ENCODE assay signal across 8 cellular contexts in the genomic region with DNA sequence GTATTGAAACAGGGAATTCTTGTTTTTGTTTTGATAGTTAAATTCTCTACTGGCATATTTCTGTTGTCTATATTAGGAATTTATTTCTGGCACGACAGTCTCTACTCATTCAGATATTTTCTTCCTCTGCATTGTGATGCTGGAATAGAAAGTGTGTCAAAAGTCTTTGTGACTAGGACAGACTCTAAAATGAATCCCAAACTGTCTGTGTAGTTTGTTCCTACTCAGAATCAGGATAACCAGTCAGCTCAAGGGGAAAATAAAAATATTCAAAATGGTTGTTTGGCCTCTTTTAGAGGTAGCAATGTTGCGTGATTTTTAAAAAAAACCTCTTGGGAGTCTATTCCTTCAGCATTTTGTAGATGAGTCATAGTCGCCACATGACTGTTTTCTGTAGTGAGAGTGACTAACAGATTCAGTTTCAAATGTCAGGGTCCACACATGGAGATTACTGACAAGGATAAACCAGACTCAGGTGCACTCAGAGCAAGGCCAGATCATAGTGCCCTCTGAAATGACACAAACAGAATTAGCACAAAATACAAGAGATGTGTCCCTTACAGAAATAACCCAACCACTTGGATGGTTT.
DNase-seq lines count a peak whose midpoint lies in the region; ATAC-seq and TF ChIP-seq lines count a peak whose summit lies in the region.

No MANE protein-coding gene starts in this region.

- in situ Hi-C loops in astrocyte of the spinal cord (cut with HindIII; ENCODE audit: low sequenced_read_pairs), result no loop called here

- TF ChIP-seq CTCF in astrocyte of the spinal cord (IDR thresholded peaks at IDR 0.05; ENCODE audit: low read depth, low read length), result no peak

- no peak overlapping the region for H3K4me3 ChIP-seq in astrocyte of the spinal cord (ENCODE audit: low read depth, low read length)

- peak; percentile 64 for DNase-seq in DMS53 (lab: John Stamatoyannopoulos, UW)
- DNase-seq in astrocyte of the spinal cord (ENCODE audit: low read depth, low spot score), result peak; percentile 74
- no peak for DNase-seq in NCI-H187 treated with DMSO at 0.1 percent for 48 hours (lab: John Stamatoyannopoulos, UW)
- DNase-seq in NCI-H748 treated with DMSO at 0.1 percent for 48 hours (lab: John Stamatoyannopoulos, UW), result no peak
- DNase-seq in nucleus accumbens (lab: John Stamatoyannopoulos, UW), result no peak
- no peak for DNase-seq in stimulated activated CD4-positive, alpha-beta T cell treated with anti-CD3 and anti-CD28 coated beads, Interleukin-4, amount 100 ng/mL, for 1 hour

- ATAC-seq in GM19438 (IDR thresholded peaks at IDR 0.05; ENCODE audit: low read depth, unreplicated experiment), result peak; percentile 99
- peak; percentile 99 for ATAC-seq in HG03354 (IDR thresholded peaks at IDR 0.05; ENCODE audit: poor library complexity, severe bottlenecking, unreplicated experiment)

Comparison
In these comparisons a context has a peak if more than half of its experiments do, and no peak if none do; other contexts are left out.
1. DNase-seq: peak in DMS53 (single experiment) and astrocyte of the spinal cord (single experiment); none in NCI-H187 treated with DMSO at 0.1 percent for 48 hours (single experiment), NCI-H748 treated with DMSO at 0.1 percent for 48 hours (single experiment), nucleus accumbens (0 of 56) and stimulated activated CD4-positive, alpha-beta T cell treated with anti-CD3 and anti-CD28 coated beads, Interleukin-4, amount 100 ng/mL, for 1 hour (single experiment).